ENCODE assay signal across 24 cellular contexts in the genomic region with DNA sequence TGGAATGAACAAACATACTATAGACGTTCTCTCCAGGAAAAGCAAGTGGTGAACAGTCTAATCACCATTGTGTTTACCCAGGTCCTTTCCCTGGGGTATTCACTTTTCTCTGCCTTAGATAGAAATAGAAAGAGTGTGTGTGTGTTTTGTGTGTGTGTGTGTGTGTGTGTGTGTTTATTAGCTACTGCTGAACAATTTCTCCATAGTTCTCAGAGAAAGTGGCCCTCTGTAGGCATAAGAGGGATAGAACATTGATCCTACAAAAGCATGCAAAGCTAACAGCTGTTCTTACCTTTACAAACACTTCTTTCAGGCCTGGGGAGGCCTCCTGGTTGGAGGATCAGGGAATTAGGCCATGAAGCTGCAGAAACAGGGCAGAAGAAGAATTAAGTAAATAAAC.
"Had no signal": no experiment of that assay in that cellular context is flagged by ENCODE, and none has a peak within 500 bp of the region (broad histone marks: within the 10 kb centered on the region; RNA-seq: fewer than 3 reads in every experiment).

No MANE protein-coding gene starts in this region.

- H3K4me1 ChIP-seq: pancreas, prostate gland, testis had no signal

- H3K36me3 ChIP-seq: gastroesophageal sphincter, pancreas, prostate gland, transverse colon had no signal

- H3K27ac ChIP-seq: gastroesophageal sphincter, hepatocyte, pancreas, prostate gland, skin epidermis, testis, transverse colon had no signal

- H3K9me3 ChIP-seq: gastroesophageal sphincter, pancreas, prostate gland, testis, transverse colon had no signal

- H3K4me3 ChIP-seq: gastroesophageal sphincter, hepatocyte, pancreas, prostate gland, skin epidermis, testis, transverse colon had no signal

- H3K27me3 ChIP-seq: hepatocyte, pancreas, testis, transverse colon had no signal

- DNase-seq: activated B cell treated with CpG ODN at 0.5 μM for 24 hours; activated CD4-positive, alpha-beta T cell treated with anti-CD3 and anti-CD28 coated beads, Interleukin-2, amount 50 U/mL, for 1 hour; activated CD8-positive, alpha-beta memory T cell treated with anti-CD3 and anti-CD28 coated beads, Interleukin-2, amount 10 ng/mL, durations not matched to agents 7 days and 5 days; activated CD8-positive, alpha-beta T cell treated with anti-CD3 and anti-CD28 coated beads for 36 hours; activated naive CD8-positive, alpha-beta T cell treated with anti-CD3 and anti-CD28 coated beads, Interleukin-2, amount 50 U/mL, for 24 hours; activated T-cell treated with anti-CD3 and anti-CD28 coated beads, Interleukin-2, amount 50 U/mL, for 48 hours; amygdala; caudate nucleus; endodermal cell; left colon; mammary epithelial cell; midbrain; naive thymus-derived CD4-positive, alpha-beta T cell; pancreas; retina; stimulated activated CD4-positive, alpha-beta T cell treated with anti-CD3 and anti-CD28 coated beads, Interleukin-12 subunit alpha, Interleukin-12 subunit beta, amount 100 ng/mL, for 4 hours; stimulated activated CD4-positive, alpha-beta T cell treated with anti-CD3 and anti-CD28 coated beads, Interleukin-4, amount 100 ng/mL, for 1 hour; stimulated activated naive CD8-positive, alpha-beta T cell treated with anti-CD3 and anti-CD28 coated beads, Interleukin-15, Interleukin-2, amounts not matched to agents 100 U/mL and 50 U/mL, for 24 hours; testis; transverse colon had no signal
